Comparison of ENCODE assay signal across 1 cellular context in the genomic region with DNA sequence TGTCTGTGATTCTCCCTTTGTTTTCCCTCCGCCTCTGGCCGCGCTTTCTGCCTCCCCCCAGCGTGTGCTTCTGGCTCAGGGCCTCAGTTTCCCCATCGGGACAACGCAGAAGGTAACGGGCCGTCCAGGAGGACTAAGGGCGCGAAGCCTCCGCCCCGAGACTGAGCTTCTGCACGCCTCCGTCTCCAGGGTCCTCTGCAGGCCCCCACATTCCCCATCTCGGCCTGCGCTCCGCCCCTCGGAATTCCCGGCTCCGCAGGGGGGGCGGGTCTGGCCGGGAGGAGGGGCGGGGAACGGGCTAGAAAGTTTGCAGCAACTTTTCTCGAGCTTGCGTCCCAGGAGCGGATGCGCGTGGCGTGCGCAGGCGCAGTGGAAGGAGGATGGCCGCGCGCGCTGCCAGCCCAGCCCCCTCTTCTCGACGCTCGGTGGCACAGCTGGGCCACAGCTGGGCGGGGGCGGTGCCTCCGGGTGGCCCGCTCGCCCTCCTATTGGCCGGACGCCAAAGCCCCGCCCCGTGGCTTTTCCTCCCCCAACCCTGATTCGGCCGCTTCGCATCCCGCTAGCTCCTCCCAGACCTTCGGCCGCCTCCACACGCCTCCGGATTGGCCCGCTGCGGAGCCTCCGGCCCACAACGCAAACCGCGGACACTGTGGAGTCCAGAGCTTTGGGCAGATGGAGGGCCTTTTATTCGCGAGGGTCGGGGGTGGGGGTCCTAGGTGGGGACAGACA.
TF ChIP-seq lines count a peak whose summit lies in the region.

A gene (minus strand): TSS at position 199 of the 729 bp plus-strand sequence. CDS start 408 bp downstream, outside the sequence.

TF ChIP-seq in GM12878, 131 proteins besides CTCF, POLR2A, EP300 and RAD21 (continued from another document and continues in another):
- TF ChIP-seq, protein P1, sequence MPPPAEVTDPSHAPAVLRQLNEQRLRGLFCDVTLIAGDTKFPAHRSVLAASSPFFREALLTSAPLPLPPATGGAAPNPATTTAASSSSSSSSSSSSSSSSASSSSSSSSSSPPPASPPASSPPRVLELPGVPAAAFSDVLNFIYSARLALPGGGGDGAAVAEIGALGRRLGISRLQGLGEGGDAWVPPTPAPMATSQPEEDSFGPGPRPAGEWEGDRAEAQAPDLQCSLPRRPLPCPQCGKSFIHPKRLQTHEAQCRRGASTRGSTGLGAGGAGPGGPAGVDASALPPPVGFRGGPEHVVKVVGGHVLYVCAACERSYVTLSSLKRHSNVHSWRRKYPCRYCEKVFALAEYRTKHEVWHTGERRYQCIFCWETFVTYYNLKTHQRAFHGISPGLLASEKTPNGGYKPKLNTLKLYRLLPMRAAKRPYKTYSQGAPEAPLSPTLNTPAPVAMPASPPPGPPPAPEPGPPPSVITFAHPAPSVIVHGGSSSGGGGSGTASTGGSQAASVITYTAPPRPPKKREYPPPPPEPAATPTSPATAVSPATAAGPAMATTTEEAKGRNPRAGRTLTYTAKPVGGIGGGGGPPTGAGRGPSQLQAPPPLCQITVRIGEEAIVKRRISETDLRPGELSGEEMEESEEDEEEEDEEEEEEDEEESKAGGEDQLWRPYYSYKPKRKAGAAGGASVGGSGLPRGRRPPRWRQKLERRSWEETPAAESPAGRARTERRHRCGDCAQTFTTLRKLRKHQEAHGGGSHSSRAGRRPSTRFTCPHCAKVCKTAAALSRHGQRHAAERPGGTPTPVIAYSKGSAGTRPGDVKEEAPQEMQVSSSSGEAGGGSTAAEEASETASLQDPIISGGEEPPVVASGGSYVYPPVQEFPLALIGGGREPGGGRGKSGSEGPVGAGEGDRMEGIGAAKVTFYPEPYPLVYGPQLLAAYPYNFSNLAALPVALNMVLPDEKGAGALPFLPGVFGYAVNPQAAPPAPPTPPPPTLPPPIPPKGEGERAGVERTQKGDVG (CRISPR knock-in tag; IDR thresholded peaks at IDR 0.05): no peak
- TF ChIP-seq EED (IDR thresholded peaks at IDR 0.05; ENCODE audit: low read depth) (no peak), BCL11A (IDR thresholded peaks at IDR 0.05; ENCODE audit: low read depth, low read length) (no peak), SUPT20H (IDR thresholded peaks at IDR 0.05; ENCODE audit: borderline replicate concordance, control insufficient read depth, low read depth, low read length) (no peak), ZNF207 (IDR thresholded peaks at IDR 0.05; ENCODE audit: borderline replicate concordance) (no peak), NFXL1 (IDR thresholded peaks at IDR 0.05; ENCODE audit: borderline replicate concordance) (no peak), YY1 (IDR thresholded peaks at IDR 0.05; ENCODE audit: low read depth, low read length) (peak; percentile 75), SIN3A (IDR thresholded peaks at IDR 0.05; ENCODE audit: low read depth, low read length) (peak; percentile 92), HDGF (IDR thresholded peaks at IDR 0.05) (peak; percentile 17; the same call in 1 of the 2 replicates), RFX5 (IDR thresholded peaks at IDR 0.05; ENCODE audit: low read depth, low read length) (peak; percentile 74), RAD51 (IDR thresholded peaks at IDR 0.05) (no peak), SMAD5 (IDR thresholded peaks at IDR 0.05; ENCODE audit: low read depth) (0 out of 2 replicates have a peak, but pooled peaks have one; percentile 36), HCFC1 (IDR thresholded peaks at IDR 0.05; ENCODE audit: low read length) (0 out of 2 replicates have a peak, but pooled peaks have one; percentile 31), RB1 (IDR thresholded peaks at IDR 0.05; ENCODE audit: borderline replicate concordance) (0 out of 2 replicates have a peak, but pooled peaks have one; percentile 14), EGR1 (IDR thresholded peaks at IDR 0.05; ENCODE audit: borderline replicate concordance in 1 of 2, low read depth in 2 of 2, low read length in 2 of 2) (peak in 1 of 2 experiments; percentile 83; a peak in 2 of 3 replicates), NRF1 (conservative IDR thresholded peaks at IDR 0.05; ENCODE audit: low read depth, low read length) (peak; percentile 91), TCF3 (IDR thresholded peaks at IDR 0.05; ENCODE audit: borderline replicate concordance, insufficient read depth, low read depth, low read length) (peak; percentile 100), KDM1A (IDR thresholded peaks at IDR 0.05; ENCODE audit: borderline replicate concordance) (no peak), RCOR1 (conservative IDR thresholded peaks at IDR 0.05; ENCODE audit: low read depth, low read length) (no peak), BACH1 (IDR thresholded peaks at IDR 0.05; ENCODE audit: borderline replicate concordance) (peak; percentile 18; the same call in 1 of the 2 replicates), PAX5 (IDR thresholded peaks at IDR 0.05; ENCODE audit: borderline replicate concordance, low read depth, low read length) (peak; percentile 31; the same call in 1 of the 2 replicates), TCF12 (IDR thresholded peaks at IDR 0.05; ENCODE audit: low read depth, low read length) (peak; percentile 99), MTA3 (IDR thresholded peaks at IDR 0.05; ENCODE audit: borderline replicate concordance, low read length) (no peak; the same call in 1 of the 2 replicates), IKZF2 (IDR thresholded peaks at IDR 0.05) (peak; percentile 9 to 59; a peak in 1 of 4 replicates), ZNF384 (IDR thresholded peaks at IDR 0.05; ENCODE audit: borderline replicate concordance, low read depth, low read length) (0 out of 2 replicates have a peak, but pooled peaks have one; percentile 5), RUNX3 (IDR thresholded peaks at IDR 0.05; ENCODE audit: low read length) (peak; percentile 74), CHD2 (IDR thresholded peaks at IDR 0.05; ENCODE audit: borderline replicate concordance, low read depth, low read length) (peak; percentile 94), MXI1 (IDR thresholded peaks at IDR 0.05; ENCODE audit: low read depth, low read length) (0 out of 2 replicates have a peak, but pooled peaks have one; percentile 21), POLR2AphosphoS2 (IDR thresholded peaks at IDR 0.05; ENCODE audit: low read depth, low read length) (peak; percentile 78), NR2C2 (IDR thresholded peaks at IDR 0.05; ENCODE audit: borderline replicate concordance, control insufficient read depth, insufficient read length, low read depth) (no peak), IKZF1 (conservative IDR thresholded peaks at IDR 0.05) (peak; percentile 65)
- TF ChIP-seq, protein P2, sequence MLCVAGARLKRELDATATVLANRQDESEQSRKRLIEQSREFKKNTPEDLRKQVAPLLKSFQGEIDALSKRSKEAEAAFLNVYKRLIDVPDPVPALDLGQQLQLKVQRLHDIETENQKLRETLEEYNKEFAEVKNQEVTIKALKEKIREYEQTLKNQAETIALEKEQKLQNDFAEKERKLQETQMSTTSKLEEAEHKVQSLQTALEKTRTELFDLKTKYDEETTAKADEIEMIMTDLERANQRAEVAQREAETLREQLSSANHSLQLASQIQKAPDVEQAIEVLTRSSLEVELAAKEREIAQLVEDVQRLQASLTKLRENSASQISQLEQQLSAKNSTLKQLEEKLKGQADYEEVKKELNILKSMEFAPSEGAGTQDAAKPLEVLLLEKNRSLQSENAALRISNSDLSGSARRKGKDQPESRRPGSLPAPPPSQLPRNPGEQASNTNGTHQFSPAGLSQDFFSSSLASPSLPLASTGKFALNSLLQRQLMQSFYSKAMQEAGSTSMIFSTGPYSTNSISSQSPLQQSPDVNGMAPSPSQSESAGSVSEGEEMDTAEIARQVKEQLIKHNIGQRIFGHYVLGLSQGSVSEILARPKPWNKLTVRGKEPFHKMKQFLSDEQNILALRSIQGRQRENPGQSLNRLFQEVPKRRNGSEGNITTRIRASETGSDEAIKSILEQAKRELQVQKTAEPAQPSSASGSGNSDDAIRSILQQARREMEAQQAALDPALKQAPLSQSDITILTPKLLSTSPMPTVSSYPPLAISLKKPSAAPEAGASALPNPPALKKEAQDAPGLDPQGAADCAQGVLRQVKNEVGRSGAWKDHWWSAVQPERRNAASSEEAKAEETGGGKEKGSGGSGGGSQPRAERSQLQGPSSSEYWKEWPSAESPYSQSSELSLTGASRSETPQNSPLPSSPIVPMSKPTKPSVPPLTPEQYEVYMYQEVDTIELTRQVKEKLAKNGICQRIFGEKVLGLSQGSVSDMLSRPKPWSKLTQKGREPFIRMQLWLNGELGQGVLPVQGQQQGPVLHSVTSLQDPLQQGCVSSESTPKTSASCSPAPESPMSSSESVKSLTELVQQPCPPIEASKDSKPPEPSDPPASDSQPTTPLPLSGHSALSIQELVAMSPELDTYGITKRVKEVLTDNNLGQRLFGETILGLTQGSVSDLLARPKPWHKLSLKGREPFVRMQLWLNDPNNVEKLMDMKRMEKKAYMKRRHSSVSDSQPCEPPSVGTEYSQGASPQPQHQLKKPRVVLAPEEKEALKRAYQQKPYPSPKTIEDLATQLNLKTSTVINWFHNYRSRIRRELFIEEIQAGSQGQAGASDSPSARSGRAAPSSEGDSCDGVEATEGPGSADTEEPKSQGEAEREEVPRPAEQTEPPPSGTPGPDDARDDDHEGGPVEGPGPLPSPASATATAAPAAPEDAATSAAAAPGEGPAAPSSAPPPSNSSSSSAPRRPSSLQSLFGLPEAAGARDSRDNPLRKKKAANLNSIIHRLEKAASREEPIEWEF (IDR thresholded peaks at IDR 0.05; ENCODE audit: insufficient replicate concordance, low read depth, low read length): peak; percentile 94
- TF ChIP-seq, protein P3, sequence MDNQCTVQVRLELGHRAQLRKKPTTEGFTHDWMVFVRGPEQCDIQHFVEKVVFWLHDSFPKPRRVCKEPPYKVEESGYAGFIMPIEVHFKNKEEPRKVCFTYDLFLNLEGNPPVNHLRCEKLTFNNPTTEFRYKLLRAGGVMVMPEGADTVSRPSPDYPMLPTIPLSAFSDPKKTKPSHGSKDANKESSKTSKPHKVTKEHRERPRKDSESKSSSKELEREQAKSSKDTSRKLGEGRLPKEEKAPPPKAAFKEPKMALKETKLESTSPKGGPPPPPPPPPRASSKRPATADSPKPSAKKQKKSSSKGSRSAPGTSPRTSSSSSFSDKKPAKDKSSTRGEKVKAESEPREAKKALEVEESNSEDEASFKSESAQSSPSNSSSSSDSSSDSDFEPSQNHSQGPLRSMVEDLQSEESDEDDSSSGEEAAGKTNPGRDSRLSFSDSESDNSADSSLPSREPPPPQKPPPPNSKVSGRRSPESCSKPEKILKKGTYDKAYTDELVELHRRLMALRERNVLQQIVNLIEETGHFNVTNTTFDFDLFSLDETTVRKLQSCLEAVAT (IDR thresholded peaks at IDR 0.05): peak; percentile 35
- TF ChIP-seq, protein P4, sequence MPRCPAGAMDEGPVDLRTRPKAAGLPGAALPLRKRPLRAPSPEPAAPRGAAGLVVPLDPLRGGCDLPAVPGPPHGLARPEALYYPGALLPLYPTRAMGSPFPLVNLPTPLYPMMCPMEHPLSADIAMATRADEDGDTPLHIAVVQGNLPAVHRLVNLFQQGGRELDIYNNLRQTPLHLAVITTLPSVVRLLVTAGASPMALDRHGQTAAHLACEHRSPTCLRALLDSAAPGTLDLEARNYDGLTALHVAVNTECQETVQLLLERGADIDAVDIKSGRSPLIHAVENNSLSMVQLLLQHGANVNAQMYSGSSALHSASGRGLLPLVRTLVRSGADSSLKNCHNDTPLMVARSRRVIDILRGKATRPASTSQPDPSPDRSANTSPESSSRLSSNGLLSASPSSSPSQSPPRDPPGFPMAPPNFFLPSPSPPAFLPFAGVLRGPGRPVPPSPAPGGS (IDR thresholded peaks at IDR 0.05; ENCODE audit: borderline replicate concordance, insufficient read depth, low read depth, low read length, poor library complexity, severe bottlenecking): peak; percentile 93
- TF ChIP-seq, protein P5, sequence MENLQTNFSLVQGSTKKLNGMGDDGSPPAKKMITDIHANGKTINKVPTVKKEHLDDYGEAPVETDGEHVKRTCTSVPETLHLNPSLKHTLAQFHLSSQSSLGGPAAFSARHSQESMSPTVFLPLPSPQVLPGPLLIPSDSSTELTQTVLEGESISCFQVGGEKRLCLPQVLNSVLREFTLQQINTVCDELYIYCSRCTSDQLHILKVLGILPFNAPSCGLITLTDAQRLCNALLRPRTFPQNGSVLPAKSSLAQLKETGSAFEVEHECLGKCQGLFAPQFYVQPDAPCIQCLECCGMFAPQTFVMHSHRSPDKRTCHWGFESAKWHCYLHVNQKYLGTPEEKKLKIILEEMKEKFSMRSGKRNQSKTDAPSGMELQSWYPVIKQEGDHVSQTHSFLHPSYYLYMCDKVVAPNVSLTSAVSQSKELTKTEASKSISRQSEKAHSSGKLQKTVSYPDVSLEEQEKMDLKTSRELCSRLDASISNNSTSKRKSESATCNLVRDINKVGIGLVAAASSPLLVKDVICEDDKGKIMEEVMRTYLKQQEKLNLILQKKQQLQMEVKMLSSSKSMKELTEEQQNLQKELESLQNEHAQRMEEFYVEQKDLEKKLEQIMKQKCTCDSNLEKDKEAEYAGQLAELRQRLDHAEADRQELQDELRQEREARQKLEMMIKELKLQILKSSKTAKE (IDR thresholded peaks at IDR 0.05; ENCODE audit: low read depth, poor library complexity, severe bottlenecking): no peak
- TF ChIP-seq, protein P6, sequence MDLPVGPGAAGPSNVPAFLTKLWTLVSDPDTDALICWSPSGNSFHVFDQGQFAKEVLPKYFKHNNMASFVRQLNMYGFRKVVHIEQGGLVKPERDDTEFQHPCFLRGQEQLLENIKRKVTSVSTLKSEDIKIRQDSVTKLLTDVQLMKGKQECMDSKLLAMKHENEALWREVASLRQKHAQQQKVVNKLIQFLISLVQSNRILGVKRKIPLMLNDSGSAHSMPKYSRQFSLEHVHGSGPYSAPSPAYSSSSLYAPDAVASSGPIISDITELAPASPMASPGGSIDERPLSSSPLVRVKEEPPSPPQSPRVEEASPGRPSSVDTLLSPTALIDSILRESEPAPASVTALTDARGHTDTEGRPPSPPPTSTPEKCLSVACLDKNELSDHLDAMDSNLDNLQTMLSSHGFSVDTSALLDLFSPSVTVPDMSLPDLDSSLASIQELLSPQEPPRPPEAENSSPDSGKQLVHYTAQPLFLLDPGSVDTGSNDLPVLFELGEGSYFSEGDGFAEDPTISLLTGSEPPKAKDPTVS (IDR thresholded peaks at IDR 0.05; ENCODE audit: low read depth, low read length): no peak
- TF ChIP-seq, protein P7, sequence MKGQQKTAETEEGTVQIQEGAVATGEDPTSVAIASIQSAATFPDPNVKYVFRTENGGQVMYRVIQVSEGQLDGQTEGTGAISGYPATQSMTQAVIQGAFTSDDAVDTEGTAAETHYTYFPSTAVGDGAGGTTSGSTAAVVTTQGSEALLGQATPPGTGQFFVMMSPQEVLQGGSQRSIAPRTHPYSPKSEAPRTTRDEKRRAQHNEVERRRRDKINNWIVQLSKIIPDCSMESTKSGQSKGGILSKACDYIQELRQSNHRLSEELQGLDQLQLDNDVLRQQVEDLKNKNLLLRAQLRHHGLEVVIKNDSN (IDR thresholded peaks at IDR 0.05; ENCODE audit: borderline replicate concordance, extremely low read length, insufficient read depth, low read depth, low read length): no peak
- TF ChIP-seq, protein P8, sequence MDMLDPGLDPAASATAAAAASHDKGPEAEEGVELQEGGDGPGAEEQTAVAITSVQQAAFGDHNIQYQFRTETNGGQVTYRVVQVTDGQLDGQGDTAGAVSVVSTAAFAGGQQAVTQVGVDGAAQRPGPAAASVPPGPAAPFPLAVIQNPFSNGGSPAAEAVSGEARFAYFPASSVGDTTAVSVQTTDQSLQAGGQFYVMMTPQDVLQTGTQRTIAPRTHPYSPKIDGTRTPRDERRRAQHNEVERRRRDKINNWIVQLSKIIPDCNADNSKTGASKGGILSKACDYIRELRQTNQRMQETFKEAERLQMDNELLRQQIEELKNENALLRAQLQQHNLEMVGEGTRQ (IDR thresholded peaks at IDR 0.05; ENCODE audit: borderline replicate concordance, low read depth, low read length): no peak
